Comparison of ENCODE assay signal across 9 cellular contexts in genomic region chr12:121810234-121810817, GRCh38. TPM values are rescaled to one million over a fixed set of nuclear protein-coding genes. Genes with fewer than 3 reads are reported as not detected.
DNase-seq lines count a peak whose midpoint lies in the region; ATAC-seq and TF ChIP-seq lines count a peak whose summit lies in the region.
"Had no signal": no experiment of that assay in that cellular context is flagged by ENCODE, and none has a peak within 500 bp of the region (broad histone marks: within the 10 kb centered on the region; RNA-seq: fewer than 3 reads in every experiment).

No MANE protein-coding gene starts in this region.

- H3K36me3 Mint-ChIP-seq in CD8-positive, alpha-beta memory T cell = peaks cover 0 to 81% (median 10%) of the 10 kb centered on the region in 3 donors
- peaks cover 99% of the 10 kb centered on the region for H3K36me3 Mint-ChIP-seq in dendritic cell treated with granulocyte-macrophage colony-stimulating factor and Interleukin-4, amounts not matched to agents 40 ng/mL and 50 ng/mL, for 4 days (ENCODE audit: low read depth)
- H3K36me3 Mint-ChIP-seq in glutamatergic neuron (ENCODE audit: unreplicated experiment) = peaks cover 5% of the 10 kb centered on the region

- no peaks in the 10 kb centered on the region for H3K27me3 ChIP-seq in CD8-positive, alpha-beta memory T cell (ENCODE audit: insufficient read depth, low read length, poor library complexity, severe bottlenecking)
- no peaks in the 10 kb centered on the region for H3K27me3 ChIP-seq in osteoblast (ENCODE audit: insufficient read depth, low read length)

- no peaks in the 10 kb centered on the region for H3K9me3 ChIP-seq in CD8-positive, alpha-beta memory T cell (ENCODE audit: low read length)
- H3K9me3 ChIP-seq in KOPT-K1 (ENCODE audit: insufficient read depth, low read length, poor library complexity, severe bottlenecking) (no peaks in the 10 kb centered on the region), osteoblast (ENCODE audit: low read depth, low read length) (no peaks in the 10 kb centered on the region)
- H3K9me3 ChIP-seq: prostate gland had no signal

- no peak for DNase-seq in CD8-positive, alpha-beta memory T cell
- DNase-seq in osteoblast (ENCODE audit: insufficient read length, low spot score, missing footprints) (no peak), glutamatergic neuron (no peak)

- ATAC-seq in HG03280 (IDR thresholded peaks at IDR 0.05; ENCODE audit: unreplicated experiment) (no peak), GM18907 (IDR thresholded peaks at IDR 0.05; ENCODE audit: unreplicated experiment) (no peak)

- peaks cover 63% of the 10 kb centered on the region for H4K20me1 ChIP-seq in osteoblast (ENCODE audit: insufficient read depth, low read length)

- H3K9me3 Mint-ChIP-seq in CD8-positive, alpha-beta memory T cell = no peaks in the 10 kb centered on the region
- H3K9me3 Mint-ChIP-seq in dendritic cell treated with granulocyte-macrophage colony-stimulating factor and Interleukin-4, amounts not matched to agents 40 ng/mL and 50 ng/mL, for 4 days = no peaks in the 10 kb centered on the region
- H3K9me3 Mint-ChIP-seq in glutamatergic neuron (ENCODE audit: unreplicated experiment) = peaks cover 12% of the 10 kb centered on the region
- H3K9me3 Mint-ChIP-seq: memory B cell had no signal

- peaks cover 51% of the 10 kb centered on the region for H3K4me1 ChIP-seq in CD8-positive, alpha-beta memory T cell (ENCODE audit: insufficient read depth, low read length)
- H3K4me1 ChIP-seq in osteoblast (ENCODE audit: insufficient read depth, low read length) = peaks cover 41% of the 10 kb centered on the region

- CTCF ChIA-PET in CD8-positive, alpha-beta memory T cell (lab: Charles Lee) = interaction anchor here (1.7 to 38.2 kb wide), 3 partner anchors 28 to 124 kb away, joined by 4 to 1908 read pairs (median 22); partner anchors contain the start of genes PSMD9, RHOF and SETD1B

- H3K4me2 ChIP-seq in osteoblast (ENCODE audit: insufficient read depth, low read length) = peak overlapping the region; percentile 90

- H3K27me3 Mint-ChIP-seq in CD8-positive, alpha-beta memory T cell = peaks cover 0 to 2% of the 10 kb centered on the region in 2 donors
- H3K27me3 Mint-ChIP-seq in dendritic cell treated with granulocyte-macrophage colony-stimulating factor and Interleukin-4, amounts not matched to agents 40 ng/mL and 50 ng/mL, for 4 days = no peaks in the 10 kb centered on the region
- H3K27me3 Mint-ChIP-seq in glutamatergic neuron (ENCODE audit: unreplicated experiment) = peaks cover 11% of the 10 kb centered on the region
- H3K27me3 Mint-ChIP-seq: memory B cell had no signal

- peaks cover 43 to 77% (median 60%) of the 10 kb centered on the region in 3 donors for H3K4me1 Mint-ChIP-seq in CD8-positive, alpha-beta memory T cell
- H3K4me1 Mint-ChIP-seq in dendritic cell treated with granulocyte-macrophage colony-stimulating factor and Interleukin-4, amounts not matched to agents 40 ng/mL and 50 ng/mL, for 4 days (ENCODE audit: low read depth) = peaks cover 80% of the 10 kb centered on the region
- H3K4me1 Mint-ChIP-seq in glutamatergic neuron (ENCODE audit: low read depth, unreplicated experiment) = peaks cover 17% of the 10 kb centered on the region

- TF ChIP-seq CTCF in osteoblast (IDR thresholded peaks at IDR 0.05; ENCODE audit: extremely low read depth, low read depth, low read length) (no peak), glutamatergic neuron (IDR thresholded peaks at IDR 0.05; ENCODE audit: partially characterized antibody, unreplicated experiment) (no peak)

- intact Hi-C loops in dendritic cell treated with granulocyte-macrophage colony-stimulating factor and Interleukin-4, amounts not matched to agents 40 ng/mL and 50 ng/mL, for 4 days (cut with micrococcal nuclease) = loop anchor here (5.0 kb wide), 1 partner anchor 77 kb away; the partner anchor contains the start of gene PSMD9

- peaks cover 97% of the 10 kb centered on the region for H3K79me2 ChIP-seq in osteoblast (ENCODE audit: insufficient read depth, low read length)

- POLR2A ChIA-PET in CD8-positive, alpha-beta memory T cell (lab: Charles Lee) = interaction anchor here (0.5 to 5.5 kb wide), 5 partner anchors 12 to 78 kb away, joined by 3 to 277 read pairs (median 5); partner anchors contain the start of genes RHOF and SETD1B

- peak overlapping the region in 2 of 8 donors; percentile 55 to 92 for H3K27ac Mint-ChIP-seq in CD8-positive, alpha-beta memory T cell
- peak overlapping the region; percentile 76 for H3K27ac Mint-ChIP-seq in dendritic cell treated with granulocyte-macrophage colony-stimulating factor and Interleukin-4, amounts not matched to agents 40 ng/mL and 50 ng/mL, for 4 days
- no peak overlapping the region for H3K27ac Mint-ChIP-seq in glutamatergic neuron (ENCODE audit: unreplicated experiment)

- peak overlapping the region in 3 of 7 donors; percentile 70 to 91 (median 84) for H3K4me3 Mint-ChIP-seq in CD8-positive, alpha-beta memory T cell
- no peak overlapping the region for H3K4me3 Mint-ChIP-seq in dendritic cell treated with granulocyte-macrophage colony-stimulating factor and Interleukin-4, amounts not matched to agents 40 ng/mL and 50 ng/mL, for 4 days
- no peak overlapping the region for H3K4me3 Mint-ChIP-seq in glutamatergic neuron (ENCODE audit: unreplicated experiment)

- peak overlapping the region; percentile 74 for H3K4me3 ChIP-seq in CD8-positive, alpha-beta memory T cell (ENCODE audit: low read length)
- H3K4me3 ChIP-seq in osteoblast (ENCODE audit: insufficient read depth, low read length) = no peak overlapping the region

- no peak overlapping the region for H3K27ac ChIP-seq in CD8-positive, alpha-beta memory T cell (ENCODE audit: low read depth, low read length)
- H3K27ac ChIP-seq in KOPT-K1 (ENCODE audit: low read depth, low read length, poor library complexity, severe bottlenecking) (peak overlapping the region; percentile 93), osteoblast (ENCODE audit: low read depth, low read length) (no peak overlapping the region)

- no peak overlapping the region for H2AFZ ChIP-seq in osteoblast (ENCODE audit: low read length)

- H3K36me3 ChIP-seq in CD8-positive, alpha-beta memory T cell (ENCODE audit: insufficient read depth, low read length) = peaks cover 42% of the 10 kb centered on the region
- H3K36me3 ChIP-seq in KOPT-K1 (ENCODE audit: insufficient read depth, low read length) (peaks cover 84% of the 10 kb centered on the region), osteoblast (ENCODE audit: insufficient read depth, low read length) (peaks cover 60% of the 10 kb centered on the region)

RNA-seq across cellular contexts. Expression of gene SETD1B, which starts 6.5 kb away (rescaled TPM):
- total RNA-seq in CD8-positive, alpha-beta memory T cell = 10 to 100 TPM; 31.3 to 31.9 TPM
- polyA plus RNA-seq in CD8-positive, alpha-beta memory T cell = 2.4 TPM
- total RNA-seq in osteoblast (5.0 and 5.8 TPM in 2 replicates), glutamatergic neuron (ENCODE audit: unreplicated experiment) (35.0 TPM)

RNA-seq across cellular contexts. Expression of gene RHOF, which starts 16.8 kb away (rescaled TPM):
- 100 to 1,000 TPM; 145 to 152 TPM for total RNA-seq in CD8-positive, alpha-beta memory T cell
- polyA plus RNA-seq in CD8-positive, alpha-beta memory T cell = 139 TPM
- 6.2 and 8.3 TPM in 2 replicates for total RNA-seq in osteoblast
- 31.1 TPM for total RNA-seq in glutamatergic neuron (ENCODE audit: unreplicated experiment)

RNA-seq across cellular contexts. Expression of gene HPD, which starts 48.3 kb away (rescaled TPM):
- not detected for total RNA-seq in CD8-positive, alpha-beta memory T cell
- not detected for polyA plus RNA-seq in CD8-positive, alpha-beta memory T cell
- under 0.01 TPM in 1 of 2 replicates, not detected in the other for total RNA-seq in osteoblast
- not detected for total RNA-seq in glutamatergic neuron (ENCODE audit: unreplicated experiment)
